22 cellular contexts compared by ENCODE assay signal in the genomic region with DNA sequence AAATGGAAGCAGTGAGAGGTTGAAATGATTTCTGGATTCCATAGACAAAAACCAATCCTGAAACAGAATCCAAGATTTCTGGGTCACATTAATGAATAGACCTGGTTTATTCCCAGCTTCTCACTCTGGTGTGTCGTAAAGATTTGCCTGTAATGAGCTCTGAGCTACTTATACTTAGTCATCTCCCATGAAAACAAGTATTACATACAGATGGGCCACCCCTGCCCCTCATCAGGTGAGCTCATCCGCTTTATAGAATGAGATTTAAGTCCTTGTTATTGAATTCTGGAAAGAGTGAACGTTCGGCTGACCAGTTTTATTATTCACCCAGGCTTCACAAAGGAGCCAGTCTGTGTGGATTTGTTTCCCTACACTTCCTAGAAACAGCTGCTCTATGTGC.
"Had no signal": no experiment of that assay in that cellular context is flagged by ENCODE, and none has a peak within 500 bp of the region (broad histone marks: within the 10 kb centered on the region; RNA-seq: fewer than 3 reads in every experiment).

No MANE protein-coding gene starts in this region.

- H3K4me1 ChIP-seq: prostate gland had no signal

- DNase-seq: dermis blood vessel endothelial cell; erythroblast; foreskin melanocyte; heart left ventricle; hippocampal formation; left colon; mesendoderm; naive B cell; occipital lobe; pancreas; retina; spleen; stimulated activated CD4-positive, alpha-beta T cell treated with anti-CD3 and anti-CD28 coated beads, Interleukin-15, amount 100 ng/mL, for 24 hours; stimulated activated CD4-positive, alpha-beta T cell treated with anti-CD3 and anti-CD28 coated beads, Interleukin-1b, Interleukin-23, amount 100 ng/mL, for 48 hours; stimulated activated CD4-positive, alpha-beta T cell treated with anti-CD3 and anti-CD28 coated beads, Interleukin-4, amount 100 ng/mL, for 24 hours; trophoblast cell had no signal

- H3K27ac Mint-ChIP-seq: nephron; stimulated activated memory B cell treated with anti-CD40 and anti-IgM and Interleukin-4, amounts not matched to agents 10 μg/mL and 1 μg/mL and 100 μg/mL, for 72 hours; stimulated activated naive CD8-positive, alpha-beta T cell treated with anti-CD3 and anti-CD28 coated beads, Interleukin-15, Interleukin-2, amounts not matched to agents 100 ng/mL and 50 ng/mL, for 24 hours had no signal

- H3K4me3 ChIP-seq: heart left ventricle, pancreas, prostate gland, spleen, thoracic aorta had no signal

- H3K9me3 ChIP-seq: heart left ventricle, pancreas, prostate gland, spleen, thoracic aorta had no signal

- H3K27me3 ChIP-seq: pancreas had no signal

- H3K4me3 Mint-ChIP-seq: naive B cell; nephron; stimulated activated memory B cell treated with anti-CD40 and anti-IgM and Interleukin-4, amounts not matched to agents 10 μg/mL and 1 μg/mL and 100 μg/mL, for 72 hours; stimulated activated naive CD8-positive, alpha-beta T cell treated with anti-CD3 and anti-CD28 coated beads, Interleukin-15, Interleukin-2, amounts not matched to agents 100 ng/mL and 50 ng/mL, for 24 hours had no signal

- ATAC-seq: heart left ventricle; left colon; pancreas; sciatic nerve; stimulated activated memory B cell treated with anti-CD40 and anti-IgM and Interleukin-4, amounts not matched to agents 10 μg/mL and 1 μg/mL and 100 μg/mL, for 72 hours had no signal

- H3K9me3 Mint-ChIP-seq: naive B cell; nephron; stimulated activated memory B cell treated with anti-CD40 and anti-IgM and Interleukin-4, amounts not matched to agents 10 μg/mL and 1 μg/mL and 100 μg/mL, for 72 hours; stimulated activated naive CD8-positive, alpha-beta T cell treated with anti-CD3 and anti-CD28 coated beads, Interleukin-15, Interleukin-2, amounts not matched to agents 100 ng/mL and 50 ng/mL, for 24 hours had no signal

- H3K36me3 ChIP-seq: pancreas, prostate gland, thoracic aorta had no signal

- H3K27ac ChIP-seq: heart left ventricle, pancreas, prostate gland, spleen, thoracic aorta had no signal

- H3K4me1 Mint-ChIP-seq: nephron had no signal
